Comparison of ENCODE assay signal across 19 cellular contexts in the genomic region with DNA sequence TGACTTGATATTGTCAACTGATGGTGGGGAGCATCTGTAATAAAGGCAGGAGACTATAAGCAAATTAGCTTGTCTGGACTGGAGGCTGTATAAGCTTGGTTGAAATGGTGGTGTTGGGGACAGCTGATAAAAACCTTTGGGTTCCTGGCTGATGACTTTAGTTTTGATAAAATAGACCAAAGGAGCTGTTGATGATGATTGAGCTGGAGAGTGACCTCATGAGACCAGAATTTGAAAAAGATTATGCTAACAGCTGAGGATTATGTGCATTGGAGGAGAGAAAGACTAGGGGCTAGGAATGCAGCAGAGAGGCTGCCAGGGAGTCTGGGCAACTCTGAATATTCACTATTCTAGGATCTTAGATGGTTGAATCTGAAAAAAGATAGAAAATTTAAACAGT. TPM values are rescaled to one million over a fixed set of nuclear protein-coding genes. Genes with fewer than 3 reads are reported as not detected.
"Had no signal": no experiment of that assay in that cellular context is flagged by ENCODE, and none has a peak within 500 bp of the region (broad histone marks: within the 10 kb centered on the region; RNA-seq: fewer than 3 reads in every experiment).

No MANE protein-coding gene starts in this region.

- ATAC-seq: activated naive CD8-positive, alpha-beta T cell treated with anti-CD3 and anti-CD28 coated beads, Interleukin-2, amount 50 U/mL, for 24 hours; gastroesophageal sphincter; heart right ventricle; naive thymus-derived CD8-positive, alpha-beta T cell; right lobe of liver had no signal

- H3K9me3 ChIP-seq: gastroesophageal sphincter, heart right ventricle, prostate gland, right lobe of liver, stomach, testis, upper lobe of left lung had no signal

- H3K9me3 Mint-ChIP-seq: activated CD4-positive, alpha-beta T cell treated with anti-CD3 and anti-CD28 coated beads, Interleukin-2, amount 10 ng/mL, durations not matched to agents 7 days and 5 days; activated naive CD4-positive, alpha-beta T cell treated with anti-CD3 and anti-CD28 coated beads for 36 hours; activated naive CD8-positive, alpha-beta T cell treated with anti-CD3 and anti-CD28 coated beads, Interleukin-2, amount 50 U/mL, for 24 hours; activated T-helper 1 cell treated with anti-CD3 and anti-CD28 coated beads, Interleukin-12 subunit alpha, Interleukin-12 subunit beta, Interleukin-2, Interleukin-4 antibody, amounts not matched to agents 30 ng/mL and 10 ng/mL and 1 ng/mL, durations not matched to agents 14 hours and 24 hours and 36 hours; naive thymus-derived CD8-positive, alpha-beta T cell had no signal

- H3K4me3 ChIP-seq: dorsolateral prefrontal cortex, gastroesophageal sphincter, heart right ventricle, prostate gland, right lobe of liver, stomach, testis, upper lobe of left lung had no signal

- H3K36me3 ChIP-seq: gastroesophageal sphincter, heart right ventricle, prostate gland, right lobe of liver, stomach, upper lobe of left lung had no signal

- H3K27me3 Mint-ChIP-seq: activated naive CD8-positive, alpha-beta T cell treated with anti-CD3 and anti-CD28 coated beads, Interleukin-2, amount 50 U/mL, for 24 hours had no signal

- H3K4me1 ChIP-seq: gastroesophageal sphincter, prostate gland, right lobe of liver, stomach, testis had no signal

- H3K27ac ChIP-seq: dorsolateral prefrontal cortex, gastroesophageal sphincter, heart right ventricle, prostate gland, right lobe of liver, stomach, testis, upper lobe of left lung had no signal

- H3K36me3 Mint-ChIP-seq: naive thymus-derived CD8-positive, alpha-beta T cell had no signal

- DNase-seq: activated CD4-positive, alpha-beta T cell treated with anti-CD3 and anti-CD28 coated beads, Interleukin-2, amount 10 ng/mL, durations not matched to agents 7 days and 5 days; activated naive CD4-positive, alpha-beta T cell treated with anti-CD3 and anti-CD28 coated beads for 36 hours; activated naive CD8-positive, alpha-beta T cell treated with anti-CD3 and anti-CD28 coated beads, Interleukin-2, amount 50 U/mL, for 24 hours; dorsolateral prefrontal cortex; endodermal cell; heart right ventricle; naive thymus-derived CD8-positive, alpha-beta T cell; nucleus accumbens; right lobe of liver; stimulated activated CD4-positive, alpha-beta T cell treated with anti-CD3 and anti-CD28 coated beads, Interleukin-1b, Interleukin-23, amount 100 ng/mL, for 48 hours; stomach; T-helper 2 cell; testis; upper lobe of left lung had no signal

- H3K27ac Mint-ChIP-seq: activated CD4-positive, alpha-beta T cell treated with anti-CD3 and anti-CD28 coated beads, Interleukin-2, amount 10 ng/mL, durations not matched to agents 7 days and 5 days; activated naive CD4-positive, alpha-beta T cell treated with anti-CD3 and anti-CD28 coated beads for 36 hours; activated naive CD8-positive, alpha-beta T cell treated with anti-CD3 and anti-CD28 coated beads, Interleukin-2, amount 50 U/mL, for 24 hours; activated T-helper 1 cell treated with anti-CD3 and anti-CD28 coated beads, Interleukin-12 subunit alpha, Interleukin-12 subunit beta, Interleukin-2, Interleukin-4 antibody, amounts not matched to agents 30 ng/mL and 10 ng/mL and 1 ng/mL, durations not matched to agents 14 hours and 24 hours and 36 hours; endodermal cell had no signal

- H3K4me3 Mint-ChIP-seq: activated CD4-positive, alpha-beta T cell treated with anti-CD3 and anti-CD28 coated beads, Interleukin-2, amount 10 ng/mL, durations not matched to agents 7 days and 5 days; activated naive CD4-positive, alpha-beta T cell treated with anti-CD3 and anti-CD28 coated beads for 36 hours; activated naive CD8-positive, alpha-beta T cell treated with anti-CD3 and anti-CD28 coated beads, Interleukin-2, amount 50 U/mL, for 24 hours; activated T-helper 1 cell treated with anti-CD3 and anti-CD28 coated beads, Interleukin-12 subunit alpha, Interleukin-12 subunit beta, Interleukin-2, Interleukin-4 antibody, amounts not matched to agents 30 ng/mL and 10 ng/mL and 1 ng/mL, durations not matched to agents 14 hours and 24 hours and 36 hours; endodermal cell; naive thymus-derived CD8-positive, alpha-beta T cell had no signal

- H3K27me3 ChIP-seq: dorsolateral prefrontal cortex, gastroesophageal sphincter, heart right ventricle, right lobe of liver, stomach, testis, upper lobe of left lung had no signal

RNA-seq across cellular contexts. Expression of a gene that starts 11.3 kb away (rescaled TPM):
- total RNA-seq: activated CD4-positive, alpha-beta T cell treated with anti-CD3 and anti-CD28 coated beads, Interleukin-2, amount 10 ng/mL, durations not matched to agents 7 days and 5 days; activated naive CD4-positive, alpha-beta T cell treated with anti-CD3 and anti-CD28 coated beads for 36 hours; activated T-helper 1 cell treated with anti-CD3 and anti-CD28 coated beads, Interleukin-12 subunit alpha, Interleukin-12 subunit beta, Interleukin-2, Interleukin-4 antibody, amounts not matched to agents 30 ng/mL and 10 ng/mL and 1 ng/mL, durations not matched to agents 14 hours and 24 hours and 36 hours; epithelial cell of proximal tubule; mononuclear cell; naive thymus-derived CD8-positive, alpha-beta T cell had no signal
- polyA plus RNA-seq: naive thymus-derived CD8-positive, alpha-beta T cell had no signal

RNA-seq across cellular contexts. Expression of a gene that starts 55.8 kb away (rescaled TPM):
- total RNA-seq: activated naive CD4-positive, alpha-beta T cell treated with anti-CD3 and anti-CD28 coated beads for 36 hours; activated T-helper 1 cell treated with anti-CD3 and anti-CD28 coated beads, Interleukin-12 subunit alpha, Interleukin-12 subunit beta, Interleukin-2, Interleukin-4 antibody, amounts not matched to agents 30 ng/mL and 10 ng/mL and 1 ng/mL, durations not matched to agents 14 hours and 24 hours and 36 hours; naive thymus-derived CD8-positive, alpha-beta T cell had no signal
- polyA plus RNA-seq: naive thymus-derived CD8-positive, alpha-beta T cell had no signal
